ENCODE assay signal across 22 cellular contexts in the genomic region with DNA sequence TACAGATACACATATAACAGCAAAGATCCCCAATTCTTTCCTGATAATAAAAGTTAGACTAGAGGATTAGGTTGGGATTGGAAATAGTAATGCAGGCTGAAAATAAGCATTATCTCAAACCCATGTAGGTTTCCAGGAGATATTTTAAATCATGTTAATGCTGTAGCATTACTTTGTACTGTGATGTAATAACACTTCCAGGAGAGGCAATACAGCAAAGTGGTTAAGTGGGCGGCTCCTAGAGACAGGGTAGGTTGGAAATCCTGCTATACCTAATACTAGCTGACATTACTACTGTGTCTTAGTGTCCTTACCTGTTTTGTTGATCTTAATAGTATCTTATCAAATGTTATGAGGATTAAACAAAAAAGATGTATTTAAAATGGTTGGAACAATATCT. TPM values are rescaled to one million over a fixed set of nuclear protein-coding genes. Genes with fewer than 3 reads are reported as not detected.
"Had no signal": no experiment of that assay in that cellular context is flagged by ENCODE, and none has a peak within 500 bp of the region (broad histone marks: within the 10 kb centered on the region; RNA-seq: fewer than 3 reads in every experiment).

No MANE protein-coding gene starts in this region.

- ATAC-seq: activated CD4-positive, CD25-positive, alpha-beta regulatory T cell treated with anti-CD3 and anti-CD28 coated beads, Interleukin-2, amount 50 U/mL, for 24 hours; left lobe of liver; right cardiac atrium had no signal

- H3K9me3 Mint-ChIP-seq: activated T-helper 2 cell treated with anti-CD3 and anti-CD28 coated beads, Interferon-gamma antibody, Interleukin-2, Interleukin-4, amounts not matched to agents 10 μg/mL and 5 μg/mL and 100 μg/mL, durations not matched to agents 14 hours and 24 hours and 36 hours; neural crest cell; type B pancreatic cell had no signal

- H3K27me3 Mint-ChIP-seq: type B pancreatic cell had no signal

- H3K27ac Mint-ChIP-seq: activated T-helper 2 cell treated with anti-CD3 and anti-CD28 coated beads, Interferon-gamma antibody, Interleukin-2, Interleukin-4, amounts not matched to agents 10 μg/mL and 5 μg/mL and 100 μg/mL, durations not matched to agents 14 hours and 24 hours and 36 hours; type B pancreatic cell had no signal

- H3K27ac ChIP-seq: colonic mucosa, esophagus muscularis mucosa, prostate gland, suprapubic skin had no signal

- H3K27me3 ChIP-seq: colonic mucosa, esophagus muscularis mucosa, suprapubic skin had no signal

- H3K4me1 ChIP-seq: esophagus muscularis mucosa, prostate gland, suprapubic skin had no signal

- H3K4me3 ChIP-seq: colonic mucosa, esophagus muscularis mucosa, prostate gland, suprapubic skin had no signal

- FAIRE-seq: endometrium, small intestine had no signal

- DNase-seq: activated CD4-positive, alpha-beta T cell treated with anti-CD3 and anti-CD28 coated beads, Interleukin-2, amount 50 U/mL, for 1 hour; activated naive CD4-positive, alpha-beta T cell treated with anti-CD3 and anti-CD28 coated beads, Interleukin-2, amount 50 U/mL, for 16 hours; activated T-cell treated with anti-CD3 and anti-CD28 coated beads for 4 hours; amniotic stem cell; colonic mucosa; islet precursor cell; mammary epithelial cell; right cardiac atrium; small intestine; stimulated activated CD4-positive, alpha-beta T cell treated with anti-CD3 and anti-CD28 coated beads, Interleukin-4, amount 100 ng/mL, for 24 hours; stimulated activated naive CD4-positive, alpha-beta T cell had no signal

- H3K9me3 ChIP-seq: colonic mucosa, esophagus muscularis mucosa, prostate gland, suprapubic skin had no signal

- H3K36me3 ChIP-seq: colonic mucosa had no signal

- H3K4me3 Mint-ChIP-seq: neural crest cell; T-helper 2 cell treated with Interferon-gamma antibody and Interleukin-4, amounts not matched to agents 5 μg/mL and 100 μg/mL, for 36 hours; type B pancreatic cell had no signal

RNA-seq across cellular contexts. Expression of a gene that starts 59.9 kb away (rescaled TPM):
- total RNA-seq: activated T-helper 2 cell treated with anti-CD3 and anti-CD28 coated beads, Interferon-gamma antibody, Interleukin-2, Interleukin-4, amounts not matched to agents 10 μg/mL and 5 μg/mL and 100 μg/mL, durations not matched to agents 14 hours and 24 hours and 36 hours; cardiac septum; right cardiac atrium had no signal
